ENCODE assay signal across 8 cellular contexts in the genomic region with DNA sequence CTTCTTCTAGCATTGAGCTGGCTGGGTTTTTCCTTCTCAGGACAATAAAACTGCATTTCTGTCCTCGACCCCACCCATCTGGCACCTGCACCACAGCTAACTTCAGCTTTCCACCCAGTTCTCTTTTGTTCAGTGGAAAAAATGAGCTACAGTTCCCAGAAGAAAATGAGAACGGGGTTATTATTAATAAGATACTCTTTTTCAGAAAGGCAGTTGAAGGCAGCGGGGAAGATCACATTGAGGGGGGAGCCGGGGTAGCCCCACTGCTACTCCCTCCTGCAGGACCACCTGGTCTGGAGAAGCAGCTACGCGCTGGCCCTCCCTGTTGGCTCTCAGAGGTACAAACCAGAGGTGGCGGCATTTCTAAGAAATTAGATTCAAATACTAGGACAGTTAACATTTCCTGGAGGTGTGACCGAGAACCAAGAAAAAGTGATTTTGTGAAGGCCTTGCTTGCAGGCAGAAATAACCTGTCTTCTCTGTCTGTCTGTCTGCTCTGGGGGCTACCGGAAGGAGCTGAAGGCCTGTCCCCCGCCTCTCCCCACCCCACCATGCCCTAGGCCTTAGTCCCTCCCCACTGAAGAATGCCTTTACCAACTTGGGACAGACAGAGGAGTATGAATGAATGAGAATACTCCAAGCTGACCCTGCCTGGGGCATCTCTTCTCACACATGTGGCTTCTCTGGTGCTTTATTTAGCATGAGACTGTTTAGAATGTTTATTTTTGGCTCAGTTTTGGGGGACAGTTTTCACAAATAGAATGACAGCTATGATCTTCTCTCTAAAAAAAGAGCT.
DNase-seq lines count a peak whose midpoint lies in the region; ATAC-seq, FAIRE-seq and TF ChIP-seq lines count a peak whose summit lies in the region.
"Had no signal": no experiment of that assay in that cellular context is flagged by ENCODE, and none has a peak within 500 bp of the region (broad histone marks: within the 10 kb centered on the region; RNA-seq: fewer than 3 reads in every experiment).

No MANE protein-coding gene starts in this region.

- 35 to 51% (median 39%) methylated on average over 10 of the region's 10 CpGs for WGBS in small intestine, 3 donors
- 95 to 97% methylated on average over 6 to 10 of the region's 10 CpGs for WGBS in endodermal cell (ENCODE audit: insufficient coverage in 1 of 2, insufficient read length in 1 of 2), 2 experiments

- DNase-seq in foreskin melanocyte = peak; percentile 86
- peak; percentile 47 for DNase-seq in small intestine
- DNase-seq in endodermal cell = no peak
- DNase-seq in pons (ENCODE audit: low spot score) = no peak
- DNase-seq in DMS153 (lab: John Stamatoyannopoulos, UW) = no peak
- DNase-seq: adrenal gland had no signal

- peaks cover 2 to 21% of the 10 kb centered on the region in 2 donors for H3K4me1 ChIP-seq in small intestine (ENCODE audit: control insufficient read depth in 2 of 2, insufficient read depth in 1 of 2, low read depth in 1 of 2, low read length in 1 of 2)
- H3K4me1 ChIP-seq in endodermal cell (ENCODE audit: control insufficient read depth, insufficient read depth, low read length) = no peaks in the 10 kb centered on the region

- TF ChIP-seq CTCF in SU-DHL-6 (IDR thresholded peaks at IDR 0.05; ENCODE audit: insufficient read depth, low read length, poor library complexity, severe bottlenecking) (no peak), endodermal cell (conservative IDR thresholded peaks at IDR 0.05) (no peak)

- no peaks in the 10 kb centered on the region for H4K20me1 ChIP-seq in SU-DHL-6 (ENCODE audit: low read depth, low read length)

- TF ChIP-seq POLR2A in GM18505 (IDR thresholded peaks at IDR 0.05; ENCODE audit: borderline replicate concordance, extremely low read depth, insufficient read depth, insufficient read length) = peak; percentile 11

- no peaks in the 10 kb centered on the region for H3K9me3 Mint-ChIP-seq in endodermal cell

- H3K27me3 Mint-ChIP-seq in endodermal cell (ENCODE audit: insufficient read depth) = no peaks in the 10 kb centered on the region

- peaks cover 7% of the 10 kb centered on the region; the same call in 1 of the 2 replicates for H3K79me2 ChIP-seq in SU-DHL-6 (ENCODE audit: insufficient read depth, low read length)

- no peak for ATAC-seq in GM18505 (IDR thresholded peaks at IDR 0.05; ENCODE audit: unreplicated experiment)

- H3K4me3 Mint-ChIP-seq in endodermal cell = no peak overlapping the region

- no peaks in the 10 kb centered on the region for H3K9me2 ChIP-seq in SU-DHL-6 (replicated peaks; ENCODE audit: insufficient read depth, low read length)

- H3K27me3 ChIP-seq in SU-DHL-6 (ENCODE audit: low read length) (no peaks in the 10 kb centered on the region), small intestine (ENCODE audit: control insufficient read depth in 2 of 2, insufficient read depth in 2 of 2, low read length in 2 of 2) (no peaks in the 10 kb centered on the region), endodermal cell (ENCODE audit: control insufficient read depth, insufficient read depth, low read length, poor library complexity, severe bottlenecking) (no peaks in the 10 kb centered on the region)
- H3K27me3 ChIP-seq: adrenal gland had no signal

- H2AFZ ChIP-seq in SU-DHL-6 (ENCODE audit: low read depth, low read length, severe bottlenecking) = no peak overlapping the region

- FAIRE-seq in small intestine (lab: Jason Lieb, UNC) = no peak

- peak overlapping the region; percentile 47 for H3K4me2 ChIP-seq in SU-DHL-6 (ENCODE audit: low read depth, low read length, poor library complexity, severe bottlenecking)

- H3F3A ChIP-seq in SU-DHL-6 (ENCODE audit: insufficient read depth) = no peaks in the 10 kb centered on the region; the same call in 1 of the 2 replicates

- peak overlapping the region; percentile 3 for H3K4me3 ChIP-seq in SU-DHL-6 (ENCODE audit: insufficient read depth, low read length, poor library complexity, severe bottlenecking)
- no peak overlapping the region for H3K4me3 ChIP-seq in small intestine (ENCODE audit: low read depth in 1 of 2, low read length in 2 of 2)
- H3K4me3 ChIP-seq in endodermal cell (ENCODE audit: low read length) = no peak overlapping the region
- H3K4me3 ChIP-seq: adrenal gland had no signal

- H3K9me3 ChIP-seq in SU-DHL-6 (ENCODE audit: insufficient read depth, low read length) (no peaks in the 10 kb centered on the region), small intestine (ENCODE audit: control insufficient read depth, low read depth) (no peaks in the 10 kb centered on the region), endodermal cell (ENCODE audit: control insufficient read depth, low read length) (no peaks in the 10 kb centered on the region)
- H3K9me3 ChIP-seq: adrenal gland had no signal

- no peaks in the 10 kb centered on the region for H3K36me3 ChIP-seq in SU-DHL-6 (ENCODE audit: low read length)
- no peaks in the 10 kb centered on the region for H3K36me3 ChIP-seq in small intestine (ENCODE audit: control insufficient read depth in 2 of 2, insufficient read depth in 2 of 2, low read length in 2 of 2)
- no peaks in the 10 kb centered on the region for H3K36me3 ChIP-seq in endodermal cell (ENCODE audit: control insufficient read depth, insufficient read depth, low read length)
- H3K36me3 ChIP-seq: adrenal gland had no signal

- H3K27ac ChIP-seq in SU-DHL-6 (ENCODE audit: low read depth, low read length) (peak overlapping the region; percentile 65), small intestine (ENCODE audit: low read depth in 1 of 2, low read length in 1 of 2) (peak overlapping the region in 1 of 2 donors; percentile 76), endodermal cell (ENCODE audit: low read depth, low read length) (no peak overlapping the region)
- H3K27ac ChIP-seq: adrenal gland had no signal

- peaks cover 3% of the 10 kb centered on the region for H3K36me3 Mint-ChIP-seq in endodermal cell (ENCODE audit: low read depth)

- H3K27ac Mint-ChIP-seq in endodermal cell = no peak overlapping the region

- H3K9ac ChIP-seq in SU-DHL-6 (ENCODE audit: low read length) = peak overlapping the region; percentile 29
- H3K9ac ChIP-seq in endodermal cell (ENCODE audit: extremely low read depth, low read length, poor library complexity, severe bottlenecking) = no peak overlapping the region

- H3K4me1 Mint-ChIP-seq in endodermal cell = peaks cover 11% of the 10 kb centered on the region

Comparison
In these comparisons a context has a peak if more than half of its experiments do, and no peak if none do; other contexts are left out.
1. DNase-seq: peak in foreskin melanocyte (single experiment) and small intestine (single experiment); none in endodermal cell (single experiment), pons (single experiment) and DMS153 (single experiment).